10 cellular contexts compared by ENCODE assay signal in genomic region chr22:45082795-45083194, GRCh38.
DNase-seq lines count a peak whose midpoint lies in the region; ATAC-seq and TF ChIP-seq lines count a peak whose summit lies in the region.
"Had no signal": no experiment of that assay in that cellular context is flagged by ENCODE, and none has a peak within 500 bp of the region (broad histone marks: within the 10 kb centered on the region; RNA-seq: fewer than 3 reads in every experiment).

No MANE protein-coding gene starts in this region.

- H3K27ac ChIP-seq in RWPE2 (ENCODE audit: poor library complexity, severe bottlenecking): no peak overlapping the region
- H3K27ac ChIP-seq in spleen: no peak overlapping the region
- no peak overlapping the region for H3K27ac ChIP-seq in esophagus muscularis mucosa (replicated peaks in 1 of 4)
- H3K27ac ChIP-seq: ovary had no signal

- TF ChIP-seq POLR2A in spleen (IDR thresholded peaks at IDR 0.05) (no peak), esophagus muscularis mucosa (IDR thresholded peaks at IDR 0.05; ENCODE audit: low read depth) (no peak)

- H3K9me3 ChIP-seq in BE2C (no peaks in the 10 kb centered on the region), RWPE2 (ENCODE audit: severe bottlenecking) (no peaks in the 10 kb centered on the region), spleen (no peaks in the 10 kb centered on the region), esophagus muscularis mucosa (no peaks in the 10 kb centered on the region)
- H3K9me3 ChIP-seq: ovary had no signal

- TF ChIP-seq CTCF in BE2C (IDR thresholded peaks at IDR 0.05; ENCODE audit: low read depth, low read length) (peak; percentile 65), GM12872 (IDR thresholded peaks at IDR 0.05; ENCODE audit: insufficient read depth, low read depth, low read length) (peak; percentile 42), RWPE2 (IDR thresholded peaks at IDR 0.05; ENCODE audit: poor library complexity, severe bottlenecking) (peak; percentile 32), spleen (IDR thresholded peaks at IDR 0.05 in 8 of 11, conservative IDR thresholded peaks at IDR 0.05 in 3 of 11) (peak in 1 of 11 experiments; percentile 11), esophagus muscularis mucosa (IDR thresholded peaks at IDR 0.05) (no peak)

- no peak for TF ChIP-seq EP300 in esophagus muscularis mucosa (IDR thresholded peaks at IDR 0.05)

- H3K4me1 ChIP-seq in BE2C (no peaks in the 10 kb centered on the region), RWPE2 (ENCODE audit: insufficient read depth, poor library complexity, severe bottlenecking) (no peaks in the 10 kb centered on the region), spleen (no peaks in the 10 kb centered on the region), esophagus muscularis mucosa (no peaks in the 10 kb centered on the region)

- H3K4me3 ChIP-seq in BE2C (ENCODE audit: low read depth, low read length): no peak overlapping the region
- H3K4me3 ChIP-seq in RWPE2 (ENCODE audit: severe bottlenecking): no peak overlapping the region
- H3K4me3 ChIP-seq in spleen: no peak overlapping the region
- no peak overlapping the region for H3K4me3 ChIP-seq in esophagus muscularis mucosa
- H3K4me3 ChIP-seq: ovary had no signal

- intact Hi-C loops in spleen (cut with DNase I; ENCODE audit: low total_unique reads): no loop called here
- intact Hi-C loops in esophagus muscularis mucosa (cut with DNase I): no loop called here

- DNase-seq in BE2C: peak; percentile 58
- DNase-seq in RWPE2 (ENCODE audit: low spot score): no peak
- DNase-seq in iPS DF 4.7 (ENCODE audit: extremely low read depth, low spot score): peak; percentile 41
- no peak for DNase-seq in foreskin melanocyte
- DNase-seq in spleen: no peak
- no peak for DNase-seq in esophagus muscularis mucosa (ENCODE audit: extremely low spot score)
- DNase-seq: NCI-H345, ovary had no signal

- ATAC-seq in RWPE2 (ENCODE audit: low read depth): no peak
- no peak for ATAC-seq in GM19395 (IDR thresholded peaks at IDR 0.05; ENCODE audit: unreplicated experiment)

- 26 to 41% (median 37%) methylated on average over 9 of the region's 9 CpGs for WGBS in spleen, 5 donors
- 37% methylated on average over 9 of the region's 9 CpGs for WGBS in esophagus muscularis mucosa

- H3K36me3 ChIP-seq in BE2C (no peaks in the 10 kb centered on the region), RWPE2 (ENCODE audit: low read depth) (no peaks in the 10 kb centered on the region), spleen (no peaks in the 10 kb centered on the region), esophagus muscularis mucosa (no peaks in the 10 kb centered on the region)
- H3K36me3 ChIP-seq: ovary had no signal

- H3K27me3 ChIP-seq in BE2C (peaks cover 8% of the 10 kb centered on the region; the same call in 1 of the 2 replicates), RWPE2 (ENCODE audit: insufficient read depth, poor library complexity, severe bottlenecking) (peaks cover 10% of the 10 kb centered on the region), spleen (replicated peaks in 1 of 7) (peaks cover 0 to 68% (median 15%) of the 10 kb centered on the region in 7 donors), esophagus muscularis mucosa (peaks cover 0 to 75% (median 4%) of the 10 kb centered on the region in 4 donors)
- H3K27me3 ChIP-seq: ovary had no signal

Comparison
In these comparisons a context has a peak if more than half of its experiments do, and no peak if none do; other contexts are left out.
1. DNase-seq: peak in BE2C (single experiment) and iPS DF 4.7 (single experiment); none in RWPE2 (single experiment), foreskin melanocyte (single experiment), spleen (single experiment) and esophagus muscularis mucosa (single experiment).
2. CTCF ChIP-seq: peak in BE2C (single experiment), GM12872 (single experiment) and RWPE2 (single experiment); none in esophagus muscularis mucosa (0 of 3).